20 cellular contexts compared by ENCODE assay signal in the genomic region with DNA sequence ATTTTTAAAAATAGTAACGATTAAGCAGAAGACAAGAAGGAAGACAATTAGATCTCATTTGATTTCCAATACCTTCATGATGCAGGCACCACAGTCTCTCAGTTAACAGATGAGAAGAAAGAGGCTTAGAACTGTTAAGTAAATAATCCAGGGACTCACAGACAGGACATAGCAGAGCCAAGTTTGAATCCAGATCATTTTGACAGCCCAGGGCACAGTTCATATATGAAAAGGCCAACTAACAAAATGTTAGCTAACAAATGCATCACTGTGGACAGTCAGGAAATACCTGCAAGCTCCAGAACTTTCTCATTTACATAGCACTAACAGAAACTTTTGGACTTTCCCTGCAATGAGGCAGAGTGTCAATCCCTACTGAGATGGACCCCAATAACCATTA. TPM values are rescaled to one million over a fixed set of nuclear protein-coding genes. Genes with fewer than 3 reads are reported as not detected.
DNase-seq lines count a peak whose midpoint lies in the region; ATAC-seq, FAIRE-seq and TF ChIP-seq lines count a peak whose summit lies in the region.
"Had no signal": no experiment of that assay in that cellular context is flagged by ENCODE, and none has a peak within 500 bp of the region (broad histone marks: within the 10 kb centered on the region; RNA-seq: fewer than 3 reads in every experiment).

No MANE protein-coding gene starts in this region.

- TF ChIP-seq EP300 in HepG2 (IDR thresholded peaks at IDR 0.05; ENCODE audit: low read depth in 2 of 2, low read length in 2 of 2) = peak in 1 of 2 experiments; percentile 32; a peak in 1 of 4 replicates
- no peak for TF ChIP-seq EP300 in HepG2 (CRISPR knock-in tag; IDR thresholded peaks at IDR 0.05; ENCODE audit: borderline replicate concordance)
- no peak for TF ChIP-seq EP300 in stomach (IDR thresholded peaks at IDR 0.05)

- H2AFZ ChIP-seq in HepG2 (ENCODE audit: low read length) = no peak overlapping the region

- POLR2A ChIA-PET in HepG2 (lab: Yijun Ruan, JAX) = interaction anchor here (2.1 kb wide), 1 partner anchor 104 kb away, joined by 12 read pairs; no protein-coding TSS in a partner anchor

- H3K27ac ChIP-seq in HepG2 (ENCODE audit: extremely low read length, insufficient read depth, low read length) (peak overlapping the region; percentile 65), stomach (no peak overlapping the region)

- no peak for TF ChIP-seq RAD21 in HepG2 (CRISPR knock-in tag; IDR thresholded peaks at IDR 0.05)

- H3K79me2 ChIP-seq in HepG2 (ENCODE audit: insufficient read depth, low read length) = no peaks in the 10 kb centered on the region

- ATAC-seq in HepG2 (peak; percentile 84), HG03196 (IDR thresholded peaks at IDR 0.05; ENCODE audit: unreplicated experiment) (no peak)

- CTCF ChIA-PET in HepG2 (lab: Yijun Ruan, JAX; ENCODE audit: low intra/inter-chr PET ratio, low total read pairs) = no interaction called here

- no peaks in the 10 kb centered on the region for H4K20me1 ChIP-seq in HepG2 (ENCODE audit: insufficient read depth, low read length)

- H3K36me3 ChIP-seq in HepG2 (replicated peaks in 1 of 2; ENCODE audit: control insufficient read depth in 1 of 2, insufficient read depth in 2 of 2, low read length in 2 of 2) (peaks cover 0 to 4% of the 10 kb centered on the region in 2 experiments; a peak in 1 of 5 replicates), stomach (no peaks in the 10 kb centered on the region)

- no peaks in the 10 kb centered on the region for H3K27me3 ChIP-seq in HepG2 (ENCODE audit: control insufficient read depth in 1 of 2, insufficient read depth in 2 of 2, low read length in 2 of 2)
- no peaks in the 10 kb centered on the region for H3K27me3 ChIP-seq in stomach

- H3K4me3 ChIP-seq in HepG2 (replicated peaks in 1 of 3; ENCODE audit: insufficient read depth in 1 of 3, low read depth in 2 of 3, low read length in 3 of 3) (no peak overlapping the region), stomach (no peak overlapping the region)

- TF ChIP-seq CTCF in HepG2 (CRISPR knock-in tag; IDR thresholded peaks at IDR 0.05) (no peak), stomach (IDR thresholded peaks at IDR 0.05) (no peak)

- no peak overlapping the region for H3K9ac ChIP-seq in HepG2 (ENCODE audit: insufficient read depth, low read depth, low read length)

- TF ChIP-seq POLR2A in HepG2 (IDR thresholded peaks at IDR 0.05; ENCODE audit: insufficient read depth in 1 of 2, low read depth in 2 of 2, low read length in 2 of 2) (no peak), stomach (IDR thresholded peaks at IDR 0.05) (no peak), H54 (IDR thresholded peaks at IDR 0.05; ENCODE audit: low read depth, low read length) (no peak)

- peak overlapping the region; percentile 56 for H3K4me2 ChIP-seq in HepG2 (ENCODE audit: low read depth, low read length)

- 9% methylated on average over 1 of the region's 1 CpG for WGBS in HepG2 (ENCODE audit: low lambda C conversion rate)
- 78 to 90% (median 82%) methylated on average over 1 of the region's 1 CpG for WGBS in stomach, 5 donors

- intact Hi-C loops in HepG2 (cut with micrococcal nuclease; ENCODE audit: unreplicated experiment) = no loop called here
- intact Hi-C loops in stomach (cut with DNase I; ENCODE audit: low total_unique reads) = no loop called here

- H3K9me3 ChIP-seq in HepG2 (ENCODE audit: low read length) (no peaks in the 10 kb centered on the region), stomach (no peaks in the 10 kb centered on the region)

- DNase-seq in NCI-H82 (lab: John Stamatoyannopoulos, UW) = peak; percentile 37
- DNase-seq in dedifferentiated amniotic fluid mesenchymal stem cell (ENCODE audit: extremely low spot score) = peak; percentile 4
- peak; percentile 79 for DNase-seq in HepG2 (ENCODE audit: low spot score)
- no peak for DNase-seq in stomach
- DNase-seq in Kasumi-1 (lab: John Stamatoyannopoulos, UW) = no peak
- DNase-seq in H54 (ENCODE audit: insufficient read length, low spot score) = no peak
- DNase-seq: C1 segment of cervical spinal cord; CD4-positive, alpha-beta memory T cell; COR-L47; DMS153; DND-41; GOT3; H7; HCEC 1CT had no signal

- FAIRE-seq in HepG2 (lab: Jason Lieb, UNC) (peak; percentile 63), H54 (lab: Jason Lieb, UNC) (no peak)
- FAIRE-seq: G401.6, GM12892 had no signal

- in situ Hi-C loops in HepG2 (cut with HindIII; ENCODE audit: extremely low pct_ligation_motif_present, low pct_unique_long_range_greater_than_20kb) = no loop called here

- no TSS peak for BruUV-seq in HepG2 (replicated peaks; lab: Mats Ljungman, UMichigan)

- H3K4me1 ChIP-seq in HepG2 (ENCODE audit: insufficient read depth, low read length) (peaks cover 44% of the 10 kb centered on the region), stomach (no peaks in the 10 kb centered on the region)

TF ChIP-seq in HepG2, 621 proteins besides CTCF, POLR2A, EP300 and RAD21 (continues in another document):
- TF ChIP-seq RARA (CRISPR knock-in tag; IDR thresholded peaks at IDR 0.05) (peak; percentile 24; the same call in 1 of the 2 replicates), ZNF546 (CRISPR knock-in tag; conservative IDR thresholded peaks at IDR 0.05) (no peak), EHMT2 (IDR thresholded peaks at IDR 0.05; ENCODE audit: borderline replicate concordance, low read depth, low read length) (peak; percentile 48; the same call in 1 of the 2 replicates), MYC (CRISPR knock-in tag; IDR thresholded peaks at IDR 0.05; ENCODE audit: borderline replicate concordance) (no peak), ZNF484 (CRISPR knock-in tag; IDR thresholded peaks at IDR 0.05; ENCODE audit: borderline replicate concordance, low read depth) (no peak), POGZ (CRISPR knock-in tag; IDR thresholded peaks at IDR 0.05) (0 out of 2 replicates have a peak, but pooled peaks have one; percentile 23), SCMH1 (CRISPR knock-in tag; IDR thresholded peaks at IDR 0.05; ENCODE audit: borderline replicate concordance) (no peak), ATF7-NPFF (CRISPR knock-in tag; IDR thresholded peaks at IDR 0.05; ENCODE audit: low read depth) (no peak), CCAR2 (optimal IDR thresholded peaks at IDR 0.05; ENCODE audit: low read depth, low read length) (no peak), ZNF768 (CRISPR knock-in tag; IDR thresholded peaks at IDR 0.05) (no peak), MAFF (IDR thresholded peaks at IDR 0.05; ENCODE audit: low read depth, low read length) (no peak), MAFK (conservative IDR thresholded peaks at IDR 0.05 in 1 of 2, IDR thresholded peaks at IDR 0.05 in 1 of 2; ENCODE audit: low read length in 2 of 2) (no peak)
- TF ChIP-seq, protein P1, sequence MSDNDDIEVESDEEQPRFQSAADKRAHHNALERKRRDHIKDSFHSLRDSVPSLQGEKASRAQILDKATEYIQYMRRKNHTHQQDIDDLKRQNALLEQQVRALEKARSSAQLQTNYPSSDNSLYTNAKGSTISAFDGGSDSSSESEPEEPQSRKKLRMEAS (IDR thresholded peaks at IDR 0.05) = no peak
- TF ChIP-seq, protein P2, sequence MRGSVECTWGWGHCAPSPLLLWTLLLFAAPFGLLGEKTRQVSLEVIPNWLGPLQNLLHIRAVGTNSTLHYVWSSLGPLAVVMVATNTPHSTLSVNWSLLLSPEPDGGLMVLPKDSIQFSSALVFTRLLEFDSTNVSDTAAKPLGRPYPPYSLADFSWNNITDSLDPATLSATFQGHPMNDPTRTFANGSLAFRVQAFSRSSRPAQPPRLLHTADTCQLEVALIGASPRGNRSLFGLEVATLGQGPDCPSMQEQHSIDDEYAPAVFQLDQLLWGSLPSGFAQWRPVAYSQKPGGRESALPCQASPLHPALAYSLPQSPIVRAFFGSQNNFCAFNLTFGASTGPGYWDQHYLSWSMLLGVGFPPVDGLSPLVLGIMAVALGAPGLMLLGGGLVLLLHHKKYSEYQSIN (CRISPR knock-in tag; IDR thresholded peaks at IDR 0.05; ENCODE audit: borderline replicate concordance) = no peak

RNA-seq across cellular contexts. Expression of a gene that starts 4.2 kb away (rescaled TPM):
- total RNA-seq in HepG2 (2016; rRNA removed; fragmentation: Illumina TruSeq; extraction: Trizol) = not detected in 2 replicates
- total RNA-seq in HepG2 (2016; cell fraction: cytosol; rRNA removed; fragmentation: Illumina TruSeq; extraction: Trizol; ENCODE audit: low read depth) = not detected in 2 replicates
- total RNA-seq in HepG2 (2016; cell fraction: insoluble cytoplasmic fraction; rRNA removed; fragmentation: Illumina TruSeq; extraction: Trizol) = not detected in 2 replicates
- not detected in 2 replicates for total RNA-seq in HepG2 (2016; cell fraction: membrane; rRNA removed; fragmentation: Illumina TruSeq; extraction: Trizol)
- total RNA-seq in HepG2 (2016; cell fraction: nucleus; rRNA removed; fragmentation: Illumina TruSeq; extraction: Trizol) = not detected in 2 replicates
- polyA plus RNA-seq in HepG2 (2011; rRNA removed) = not detected in 2 replicates
- not detected in 2 replicates for polyA plus RNA-seq in HepG2 (2011; cell fraction: cytosol; rRNA removed)
- not detected in 2 replicates for polyA plus RNA-seq in HepG2 (2011; cell fraction: nucleus; rRNA removed)
- not detected in 2 replicates for polyA plus RNA-seq in HepG2 (2012)
- not detected in 2 replicates for polyA plus RNA-seq in HepG2 (2016; cell fraction: cytosol; fragmentation: Illumina TruSeq; extraction: Trizol; ENCODE audit: low read depth)
- not detected in 2 replicates for polyA plus RNA-seq in HepG2 (2016; cell fraction: insoluble cytoplasmic fraction; fragmentation: Illumina TruSeq; extraction: Trizol; ENCODE audit: low read depth)
- not detected in 2 replicates for polyA plus RNA-seq in HepG2 (2016; cell fraction: membrane; fragmentation: Illumina TruSeq; extraction: Trizol; ENCODE audit: low read depth)
- polyA plus RNA-seq in HepG2 (2016; cell fraction: nucleus; fragmentation: Illumina TruSeq; extraction: Trizol; ENCODE audit: insufficient read depth, low read depth) = not detected in 2 replicates
- polyA minus RNA-seq in HepG2 (2011; rRNA and poly(A)+ RNA removed; ENCODE audit: low replicate concordance) = not detected in 2 replicates
- not detected in 2 replicates for polyA minus RNA-seq in HepG2 (2011; cell fraction: cytosol; rRNA and poly(A)+ RNA removed)
- polyA minus RNA-seq in HepG2 (2011; cell fraction: nucleus; rRNA and poly(A)+ RNA removed) = not detected in 2 replicates
- not detected for total RNA-seq in stomach
- polyA plus RNA-seq in stomach = not detected
- total RNA-seq: A172; A673; CD4-positive, alpha-beta memory T cell; H7 had no signal
- polyA plus RNA-seq: BJ; CD4-positive, alpha-beta memory T cell had no signal

Comparison
In these comparisons a context has a peak if more than half of its experiments do, and no peak if none do; other contexts are left out.
1. DNase-seq: peak in NCI-H82 (single experiment), dedifferentiated amniotic fluid mesenchymal stem cell (single experiment) and HepG2 (single experiment); none in stomach (single experiment), Kasumi-1 (0 of 2) and H54 (single experiment).